Comparison of ENCODE assay signal across 41 cellular contexts in genomic region chr7:133190172-133190528, GRCh38.
"Had no signal": no experiment of that assay in that cellular context is flagged by ENCODE, and none has a peak within 500 bp of the region (broad histone marks: within the 10 kb centered on the region; RNA-seq: fewer than 3 reads in every experiment).

No MANE protein-coding gene starts in this region.

- H3K36me3 ChIP-seq: ascending aorta, cardiac muscle cell had no signal

- H3K27ac Mint-ChIP-seq: activated CD4-positive, alpha-beta memory T cell treated with anti-CD3 and anti-CD28 coated beads, Interleukin-2, amount 10 ng/mL, durations not matched to agents 7 days and 5 days; activated CD4-positive, alpha-beta T cell treated with anti-CD3 and anti-CD28 coated beads for 36 hours; activated CD4-positive, alpha-beta T cell treated with anti-CD3 and anti-CD28 coated beads, Interleukin-2, amount 10 ng/mL, durations not matched to agents 7 days and 5 days; activated CD8-positive, alpha-beta memory T cell treated with anti-CD3 and anti-CD28 coated beads, Interleukin-2, amount 10 ng/mL, durations not matched to agents 7 days and 5 days; activated CD8-positive, alpha-beta T cell treated with anti-CD3 and anti-CD28 coated beads, Interleukin-2, amount 10 ng/mL, durations not matched to agents 7 days and 5 days; activated naive CD4-positive, alpha-beta T cell treated with anti-CD3 and anti-CD28 coated beads for 36 hours; activated naive CD8-positive, alpha-beta T cell; activated naive CD8-positive, alpha-beta T cell treated with anti-CD3 and anti-CD28 coated beads, Interleukin-2, amount 10 ng/mL, durations not matched to agents 7 days and 5 days; activated naive CD8-positive, alpha-beta T cell treated with anti-CD3 and anti-CD28 coated beads, Interleukin-2, amount 50 U/mL, for 24 hours; activated T-cell treated with anti-CD3 and anti-CD28 coated beads, Interleukin-2, amount 50 U/mL, for 72 hours; activated T-helper 1 cell treated with anti-CD3 and anti-CD28 coated beads, Interleukin-12 subunit alpha, Interleukin-12 subunit beta, Interleukin-2, Interleukin-4 antibody, amounts not matched to agents 30 ng/mL and 10 ng/mL and 1 ng/mL, durations not matched to agents 14 hours and 24 hours and 36 hours; activated T-helper 17 cell treated with anti-CD3 and anti-CD28 coated beads, Interleukin-2, amount 50 U/mL, for 72 hours; brain; T-helper 1 cell treated with Interleukin-12 subunit alpha and Interleukin-12 subunit beta and Interleukin-4 antibody, amounts not matched to agents 30 μg/mL and 1 μg/mL, for 36 hours; T-helper 2 cell treated with Interferon-gamma antibody and Interleukin-4, amounts not matched to agents 5 μg/mL and 100 μg/mL, for 36 hours had no signal

- H3K4me3 ChIP-seq: ascending aorta, cardiac muscle cell had no signal

- H3K4me3 Mint-ChIP-seq: activated CD4-positive, alpha-beta memory T cell treated with anti-CD3 and anti-CD28 coated beads, Interleukin-2, amount 10 ng/mL, durations not matched to agents 7 days and 5 days; activated CD4-positive, alpha-beta T cell treated with anti-CD3 and anti-CD28 coated beads for 36 hours; activated CD4-positive, alpha-beta T cell treated with anti-CD3 and anti-CD28 coated beads, Interleukin-2, amount 10 ng/mL, durations not matched to agents 7 days and 5 days; activated CD8-positive, alpha-beta memory T cell treated with anti-CD3 and anti-CD28 coated beads, Interleukin-2, amount 10 ng/mL, durations not matched to agents 7 days and 5 days; activated CD8-positive, alpha-beta T cell treated with anti-CD3 and anti-CD28 coated beads, Interleukin-2, amount 10 ng/mL, durations not matched to agents 7 days and 5 days; activated naive CD4-positive, alpha-beta T cell treated with anti-CD3 and anti-CD28 coated beads for 36 hours; activated naive CD4-positive, alpha-beta T cell treated with anti-CD3 and anti-CD28 coated beads, Interleukin-2, amount 50 U/mL, for 24 hours; activated naive CD8-positive, alpha-beta T cell; activated naive CD8-positive, alpha-beta T cell treated with anti-CD3 and anti-CD28 coated beads, Interleukin-2, amount 10 ng/mL, durations not matched to agents 7 days and 5 days; activated naive CD8-positive, alpha-beta T cell treated with anti-CD3 and anti-CD28 coated beads, Interleukin-2, amount 50 U/mL, for 24 hours; activated T-cell treated with anti-CD3 and anti-CD28 coated beads, Interleukin-2, amount 50 U/mL, for 4 hours; activated T-cell treated with anti-CD3 and anti-CD28 coated beads, Interleukin-2, amount 50 U/mL, for 72 hours; activated T-helper 1 cell treated with anti-CD3 and anti-CD28 coated beads, Interleukin-12 subunit alpha, Interleukin-12 subunit beta, Interleukin-2, Interleukin-4 antibody, amounts not matched to agents 30 ng/mL and 10 ng/mL and 1 ng/mL, durations not matched to agents 14 hours and 24 hours and 36 hours; activated T-helper 17 cell treated with anti-CD3 and anti-CD28 coated beads, Interleukin-2, amount 50 U/mL, for 72 hours; brain; central memory CD8-positive, alpha-beta T cell; T-helper 1 cell treated with Interleukin-12 subunit alpha and Interleukin-12 subunit beta and Interleukin-4 antibody, amounts not matched to agents 30 μg/mL and 1 μg/mL, for 36 hours; T-helper 2 cell treated with Interferon-gamma antibody and Interleukin-4, amounts not matched to agents 5 μg/mL and 100 μg/mL, for 36 hours had no signal

- DNase-seq: activated CD4-positive, alpha-beta memory T cell treated with anti-CD3 and anti-CD28 coated beads, Interleukin-2, amount 10 ng/mL, durations not matched to agents 7 days and 5 days; activated CD4-positive, alpha-beta T cell treated with anti-CD3 and anti-CD28 coated beads for 1 hour; activated CD4-positive, alpha-beta T cell treated with anti-CD3 and anti-CD28 coated beads for 36 hours; activated CD4-positive, alpha-beta T cell treated with anti-CD3 and anti-CD28 coated beads for 48 hours; activated CD4-positive, alpha-beta T cell treated with anti-CD3 and anti-CD28 coated beads, Interleukin-2, amount 10 ng/mL, durations not matched to agents 7 days and 5 days; activated CD4-positive, alpha-beta T cell treated with anti-CD3 and anti-CD28 coated beads, Interleukin-2, amount 50 U/mL, for 48 hours; activated CD4-positive, CD25-positive, alpha-beta regulatory T cell; activated CD8-positive, alpha-beta memory T cell treated with anti-CD3 and anti-CD28 coated beads for 24 hours; activated CD8-positive, alpha-beta memory T cell treated with anti-CD3 and anti-CD28 coated beads, Interleukin-2, amount 10 ng/mL, durations not matched to agents 7 days and 5 days; activated CD8-positive, alpha-beta memory T cell treated with anti-CD3 and anti-CD28 coated beads, Interleukin-2, amount 50 U/mL, for 48 hours; activated CD8-positive, alpha-beta T cell treated with anti-CD3 and anti-CD28 coated beads, Interleukin-2, amount 10 ng/mL, durations not matched to agents 7 days and 5 days; activated effector memory CD4-positive, alpha-beta T cell treated with anti-CD3 and anti-CD28 coated beads, Interleukin-2, amount 50 U/mL, for 16 hours; activated gamma-delta T cell treated with Interleukin-2 at 50 U/mL for 16 hours; activated naive CD4-positive, alpha-beta T cell; activated naive CD4-positive, alpha-beta T cell treated with anti-CD3 and anti-CD28 coated beads for 36 hours; activated naive CD8-positive, alpha-beta T cell treated with anti-CD3 and anti-CD28 coated beads, Interleukin-2, amount 10 ng/mL, durations not matched to agents 7 days and 5 days; activated naive CD8-positive, alpha-beta T cell treated with anti-CD3 and anti-CD28 coated beads, Interleukin-2, amount 50 U/mL, for 24 hours; activated T-cell treated with anti-CD3 and anti-CD28 coated beads, Interleukin-2, amount 50 U/mL, for 1 hour; activated T-cell treated with anti-CD3 and anti-CD28 coated beads, Interleukin-2, amount 50 U/mL, for 4 hours; activated T-cell treated with anti-CD3 and anti-CD28 coated beads, Interleukin-2, amount 50 U/mL, for 72 hours; amygdala; anterior cingulate cortex; caudate nucleus; cerebellar nuclear complex; T-helper 1 cell; T-helper 2 cell; T-helper 9 cell had no signal

- H3K4me1 ChIP-seq: ascending aorta had no signal

- FAIRE-seq: bronchial epithelial cell, TTC549 had no signal

- H3K36me3 Mint-ChIP-seq: activated CD8-positive, alpha-beta memory T cell treated with anti-CD3 and anti-CD28 coated beads, Interleukin-2, amount 10 ng/mL, durations not matched to agents 7 days and 5 days; activated naive CD4-positive, alpha-beta T cell treated with anti-CD3 and anti-CD28 coated beads, Interleukin-2, amount 50 U/mL, for 24 hours; activated naive CD8-positive, alpha-beta T cell; activated naive CD8-positive, alpha-beta T cell treated with anti-CD3 and anti-CD28 coated beads, Interleukin-2, amount 10 ng/mL, durations not matched to agents 7 days and 5 days; brain had no signal

- H3K27me3 ChIP-seq: ascending aorta, cardiac muscle cell had no signal

- H3K27ac ChIP-seq: ascending aorta, cardiac muscle cell, VCaP had no signal

- ATAC-seq: activated CD4-positive, alpha-beta T cell treated with anti-CD3 and anti-CD28 coated beads for 36 hours; activated CD4-positive, CD25-positive, alpha-beta regulatory T cell treated with anti-CD3 and anti-CD28 coated beads, Interleukin-2, amount 50 U/mL, for 24 hours; activated CD8-positive, alpha-beta memory T cell treated with anti-CD3 and anti-CD28 coated beads, Interleukin-2, amount 10 ng/mL, durations not matched to agents 7 days and 5 days; activated CD8-positive, alpha-beta T cell treated with anti-CD3 and anti-CD28 coated beads, Interleukin-2, amount 10 ng/mL, durations not matched to agents 7 days and 5 days; activated naive CD8-positive, alpha-beta T cell treated with anti-CD3 and anti-CD28 coated beads, Interleukin-2, amount 50 U/mL, for 24 hours; activated T-cell treated with anti-CD3 and anti-CD28 coated beads, Interleukin-2, amount 50 U/mL, for 4 hours; activated T-cell treated with anti-CD3 and anti-CD28 coated beads, Interleukin-2, amount 50 U/mL, for 72 hours; activated T-helper 17 cell treated with anti-CD3 and anti-CD28 coated beads, Interleukin-2, amount 50 U/mL, for 72 hours had no signal

- H3K9me3 Mint-ChIP-seq: activated CD4-positive, alpha-beta memory T cell treated with anti-CD3 and anti-CD28 coated beads, Interleukin-2, amount 10 ng/mL, durations not matched to agents 7 days and 5 days; activated naive CD4-positive, alpha-beta T cell treated with anti-CD3 and anti-CD28 coated beads for 36 hours; activated naive CD4-positive, alpha-beta T cell treated with anti-CD3 and anti-CD28 coated beads, Interleukin-2, amount 50 U/mL, for 24 hours; activated naive CD8-positive, alpha-beta T cell treated with anti-CD3 and anti-CD28 coated beads, Interleukin-2, amount 50 U/mL, for 24 hours; activated T-cell treated with anti-CD3 and anti-CD28 coated beads, Interleukin-2, amount 50 U/mL, for 4 hours; activated T-cell treated with anti-CD3 and anti-CD28 coated beads, Interleukin-2, amount 50 U/mL, for 72 hours; activated T-helper 1 cell treated with anti-CD3 and anti-CD28 coated beads, Interleukin-12 subunit alpha, Interleukin-12 subunit beta, Interleukin-2, Interleukin-4 antibody, amounts not matched to agents 30 ng/mL and 10 ng/mL and 1 ng/mL, durations not matched to agents 14 hours and 24 hours and 36 hours; activated T-helper 17 cell treated with anti-CD3 and anti-CD28 coated beads, Interleukin-2, amount 50 U/mL, for 72 hours; central memory CD8-positive, alpha-beta T cell; T-helper 1 cell treated with Interleukin-12 subunit alpha and Interleukin-12 subunit beta and Interleukin-4 antibody, amounts not matched to agents 30 μg/mL and 1 μg/mL, for 36 hours; T-helper 2 cell treated with Interferon-gamma antibody and Interleukin-4, amounts not matched to agents 5 μg/mL and 100 μg/mL, for 36 hours had no signal

- H3K9me3 ChIP-seq: ascending aorta had no signal

- H3K27me3 Mint-ChIP-seq: activated CD4-positive, alpha-beta memory T cell treated with anti-CD3 and anti-CD28 coated beads, Interleukin-2, amount 10 ng/mL, durations not matched to agents 7 days and 5 days; activated naive CD4-positive, alpha-beta T cell treated with anti-CD3 and anti-CD28 coated beads, Interleukin-2, amount 50 U/mL, for 24 hours; activated naive CD8-positive, alpha-beta T cell; activated naive CD8-positive, alpha-beta T cell treated with anti-CD3 and anti-CD28 coated beads, Interleukin-2, amount 50 U/mL, for 24 hours had no signal

- H3K4me1 Mint-ChIP-seq: activated CD4-positive, alpha-beta memory T cell treated with anti-CD3 and anti-CD28 coated beads, Interleukin-2, amount 10 ng/mL, durations not matched to agents 7 days and 5 days; activated CD4-positive, alpha-beta T cell treated with anti-CD3 and anti-CD28 coated beads for 36 hours; activated CD4-positive, alpha-beta T cell treated with anti-CD3 and anti-CD28 coated beads, Interleukin-2, amount 10 ng/mL, durations not matched to agents 7 days and 5 days; activated CD8-positive, alpha-beta memory T cell treated with anti-CD3 and anti-CD28 coated beads, Interleukin-2, amount 10 ng/mL, durations not matched to agents 7 days and 5 days; activated naive CD4-positive, alpha-beta T cell treated with anti-CD3 and anti-CD28 coated beads, Interleukin-2, amount 50 U/mL, for 24 hours; activated naive CD8-positive, alpha-beta T cell treated with anti-CD3 and anti-CD28 coated beads, Interleukin-2, amount 10 ng/mL, durations not matched to agents 7 days and 5 days; activated naive CD8-positive, alpha-beta T cell treated with anti-CD3 and anti-CD28 coated beads, Interleukin-2, amount 50 U/mL, for 24 hours; activated T-helper 17 cell treated with anti-CD3 and anti-CD28 coated beads, Interleukin-2, amount 50 U/mL, for 72 hours; brain; central memory CD8-positive, alpha-beta T cell had no signal
